ENCODE assay signal across 8 cellular contexts in genomic region chr22:22422629-22423112, GRCh38.
DNase-seq lines count a peak whose midpoint lies in the region; ATAC-seq, FAIRE-seq and TF ChIP-seq lines count a peak whose summit lies in the region.

No MANE protein-coding gene starts in this region.

- FAIRE-seq in A549 (lab: Jason Lieb, UNC) (no peak), HepG2 (lab: Jason Lieb, UNC) (peak; percentile 74)

- H3K79me2 ChIP-seq in HepG2 (ENCODE audit: insufficient read depth, low read length), result no peaks in the 10 kb centered on the region

- BruUV-seq in HepG2 (replicated peaks; lab: Mats Ljungman, UMichigan), result no TSS peak

- WGBS in A549 (ENCODE audit: missing lambda C conversion rate), result 0% methylated on average over 6 of the region's 6 CpGs
- WGBS in HepG2 (ENCODE audit: low lambda C conversion rate), result 5% methylated on average over 4 of the region's 6 CpGs

- no peak for TF ChIP-seq EP300 in A549 (IDR thresholded peaks at IDR 0.05)
- TF ChIP-seq EP300 in HepG2 (IDR thresholded peaks at IDR 0.05; ENCODE audit: low read depth in 2 of 2, low read length in 2 of 2), result no peak
- no peak for TF ChIP-seq EP300 in HepG2 (CRISPR knock-in tag; IDR thresholded peaks at IDR 0.05; ENCODE audit: borderline replicate concordance)

- H3K27me3 ChIP-seq in HepG2 (ENCODE audit: control insufficient read depth in 1 of 2, insufficient read depth in 2 of 2, low read length in 2 of 2), result peaks cover 0 to 41% of the 10 kb centered on the region in 2 experiments; a peak in 3 of 5 replicates

- H2AFZ ChIP-seq in HepG2 (ENCODE audit: low read length), result no peak overlapping the region

- DNase-seq in A549 (ENCODE audit: low read depth in 1 of 2, low spot score in 1 of 2), result peak; percentile 13 to 63
- DNase-seq in GM13976 (ENCODE audit: low spot score), result peak; percentile 84
- DNase-seq in NCI-H1694 (lab: John Stamatoyannopoulos, UW), result peak; percentile 42
- peak; percentile 19 for DNase-seq in central memory CD4-positive, alpha-beta T cell
- DNase-seq in HepG2 (ENCODE audit: low spot score), result peak; percentile 56
- peak; percentile 41 to 54 for DNase-seq in stimulated activated CD8-positive, alpha-beta memory T cell treated with anti-CD3 and anti-CD28 coated beads, Interleukin-15, amount 100 ng/mL, for 48 hours (ENCODE audit: low read depth in 2 of 2)

- no peaks in the 10 kb centered on the region for H4K20me1 ChIP-seq in HepG2 (ENCODE audit: insufficient read depth, low read length)

- TF ChIP-seq CTCF in A549 (IDR thresholded peaks at IDR 0.05) (peak; percentile 56), GM13976 (IDR thresholded peaks at IDR 0.05; ENCODE audit: borderline replicate concordance, control extremely low read depth, extremely low read depth, insufficient read depth, missing control alignments) (peak; percentile 79), WI38 (IDR thresholded peaks at IDR 0.05; ENCODE audit: low read depth, low read length) (peak; percentile 96), HepG2 (CRISPR knock-in tag; IDR thresholded peaks at IDR 0.05) (peak; percentile 70)

- no peaks in the 10 kb centered on the region; a peak in 1 of 5 replicates for H3K36me3 ChIP-seq in HepG2 (replicated peaks in 1 of 2; ENCODE audit: control insufficient read depth in 1 of 2, insufficient read depth in 2 of 2, low read length in 2 of 2)

- H3K4me2 ChIP-seq in A549 (no peak overlapping the region), HepG2 (ENCODE audit: low read depth, low read length) (peak overlapping the region; percentile 36; the same call in 1 of the 2 replicates)

- POLR2A ChIA-PET in A549 (lab: Yijun Ruan, JAX), result no interaction called here
- POLR2A ChIA-PET in HepG2 (lab: Yijun Ruan, JAX), result no interaction called here

- H3K27ac ChIP-seq in A549, result no peak overlapping the region
- no peak overlapping the region for H3K27ac ChIP-seq in HepG2 (ENCODE audit: extremely low read length, insufficient read depth, low read length)

- H3K4me1 ChIP-seq in A549 (no peaks in the 10 kb centered on the region), HepG2 (ENCODE audit: insufficient read depth, low read length) (peaks cover 49% of the 10 kb centered on the region)

- no peak overlapping the region for H3K9ac ChIP-seq in HepG2 (ENCODE audit: insufficient read depth, low read depth, low read length)

- TF ChIP-seq RAD21 in A549 (conservative IDR thresholded peaks at IDR 0.05 in 1 of 2, IDR thresholded peaks at IDR 0.05 in 1 of 2) (peak in 1 of 2 experiments; percentile 24; a peak in 1 of 5 replicates), HepG2 (CRISPR knock-in tag; IDR thresholded peaks at IDR 0.05) (no peak)

- TF ChIP-seq POLR2A in A549 (IDR thresholded peaks at IDR 0.05; ENCODE audit: low read length) (no peak), HepG2 (IDR thresholded peaks at IDR 0.05; ENCODE audit: insufficient read depth in 1 of 2, low read depth in 2 of 2, low read length in 2 of 2) (no peak)

- in situ Hi-C loops in GM13976 (cut with MboI; ENCODE audit: low sequenced_read_pairs, unreplicated experiment) (no loop called here), HepG2 (cut with HindIII; ENCODE audit: extremely low pct_ligation_motif_present, low pct_unique_long_range_greater_than_20kb) (no loop called here)

- no peak overlapping the region for H3K4me3 ChIP-seq in A549
- no peak overlapping the region for H3K4me3 ChIP-seq in WI38 (ENCODE audit: low read depth, low read length)
- no peak overlapping the region for H3K4me3 ChIP-seq in HepG2 (replicated peaks in 1 of 3; ENCODE audit: insufficient read depth in 1 of 3, low read depth in 2 of 3, low read length in 3 of 3)

- ATAC-seq in A549, result peak; percentile 59 to 75; a peak in 4 of 6 replicates
- peak; percentile 96 for ATAC-seq in HG02852 (IDR thresholded peaks at IDR 0.05; ENCODE audit: unreplicated experiment)
- no peak; the same call in 2 of the 3 replicates for ATAC-seq in HepG2

- intact Hi-C loops in HepG2 (cut with micrococcal nuclease; ENCODE audit: unreplicated experiment), result no loop called here

- CTCF ChIA-PET in A549 (lab: Yijun Ruan, JAX), result interaction anchor here (0.8 to 4.2 kb wide), 12 partner anchors 8 to 73 kb away, joined by 3 to 30 read pairs (median 4); no protein-coding TSS in a partner anchor
- CTCF ChIA-PET in HepG2 (lab: Yijun Ruan, JAX; ENCODE audit: low intra/inter-chr PET ratio, low total read pairs), result interaction anchor here (1.2 kb wide), 1 partner anchor 9 kb away, joined by 4 read pairs; no protein-coding TSS in a partner anchor

- H3K9me3 ChIP-seq in A549 (no peaks in the 10 kb centered on the region), HepG2 (ENCODE audit: low read length) (no peaks in the 10 kb centered on the region)

TF ChIP-seq in A549, 52 proteins besides CTCF, POLR2A, EP300 and RAD21 (continues in another document):
- TF ChIP-seq BCL3 (IDR thresholded peaks at IDR 0.05), result no peak
- TF ChIP-seq PHF8 (IDR thresholded peaks at IDR 0.05; ENCODE audit: borderline replicate concordance, low read depth), result no peak
- no peak for TF ChIP-seq ATOH8 (CRISPR knock-in tag; IDR thresholded peaks at IDR 0.05; ENCODE audit: low read depth)
- no peak for TF ChIP-seq HOXB5 (CRISPR knock-in tag; IDR thresholded peaks at IDR 0.05)
- peak; percentile 31; the same call in 2 of the 3 replicates for TF ChIP-seq SMC3 (IDR thresholded peaks at IDR 0.05)
- TF ChIP-seq ZNF302 (CRISPR knock-in tag; IDR thresholded peaks at IDR 0.05), result no peak
- no peak for TF ChIP-seq NPAS2 (CRISPR knock-in tag; IDR thresholded peaks at IDR 0.05; ENCODE audit: borderline replicate concordance)

TF ChIP-seq in HepG2, 621 proteins besides CTCF, POLR2A, EP300 and RAD21 (continues in another document):
- TF ChIP-seq CHCHD3 (CRISPR knock-in tag; IDR thresholded peaks at IDR 0.05) (no peak), STAG1 (CRISPR knock-in tag; IDR thresholded peaks at IDR 0.05) (peak; percentile 34; the same call in 1 of the 2 replicates), SALL1 (CRISPR knock-in tag; IDR thresholded peaks at IDR 0.05) (0 out of 2 replicates have a peak, but pooled peaks have one; percentile 18), ONECUT2 (CRISPR knock-in tag; IDR thresholded peaks at IDR 0.05) (peak; percentile 49; the same call in 1 of the 2 replicates), SMC3 (IDR thresholded peaks at IDR 0.05; ENCODE audit: low read length) (peak; percentile 53; the same call in 1 of the 2 replicates), HDAC1 (CRISPR knock-in tag; IDR thresholded peaks at IDR 0.05) (no peak)
- TF ChIP-seq, protein P1, sequence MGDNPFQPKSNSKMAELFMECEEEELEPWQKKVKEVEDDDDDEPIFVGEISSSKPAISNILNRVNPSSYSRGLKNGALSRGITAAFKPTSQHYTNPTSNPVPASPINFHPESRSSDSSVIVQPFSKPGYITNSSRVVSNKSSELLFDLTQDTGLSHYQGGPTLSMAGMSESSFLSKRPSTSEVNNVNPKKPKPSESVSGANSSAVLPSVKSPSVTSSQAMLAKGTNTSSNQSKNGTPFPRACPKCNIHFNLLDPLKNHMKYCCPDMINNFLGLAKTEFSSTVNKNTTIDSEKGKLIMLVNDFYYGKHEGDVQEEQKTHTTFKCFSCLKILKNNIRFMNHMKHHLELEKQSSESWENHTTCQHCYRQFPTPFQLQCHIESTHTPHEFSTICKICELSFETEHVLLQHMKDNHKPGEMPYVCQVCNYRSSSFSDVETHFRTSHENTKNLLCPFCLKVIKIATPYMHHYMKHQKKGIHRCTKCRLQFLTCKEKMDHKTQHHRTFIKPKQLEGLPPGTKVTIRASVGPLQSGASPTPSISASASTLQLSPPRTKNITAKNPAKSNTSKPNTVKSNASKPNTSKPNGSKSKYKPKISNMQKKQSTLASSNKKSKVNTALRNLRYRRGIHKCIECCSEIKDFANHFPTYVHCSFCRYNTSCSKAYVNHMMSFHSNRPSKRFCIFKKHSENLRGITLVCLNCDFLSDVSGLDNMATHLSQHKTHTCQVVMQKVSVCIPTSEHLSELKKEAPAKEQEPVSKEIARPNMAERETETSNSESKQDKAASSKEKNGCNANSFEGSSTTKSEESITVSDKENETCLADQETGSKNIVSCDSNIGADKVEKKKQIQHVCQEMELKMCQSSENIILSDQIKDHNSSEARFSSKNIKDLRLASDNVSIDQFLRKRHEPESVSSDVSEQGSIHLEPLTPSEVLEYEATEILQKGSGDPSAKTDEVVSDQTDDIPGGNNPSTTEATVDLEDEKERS (CRISPR knock-in tag; IDR thresholded peaks at IDR 0.05), result 0 out of 2 replicates have a peak, but pooled peaks have one; percentile 22

Comparison
In these comparisons a context has a peak if more than half of its experiments do, and no peak if none do; other contexts are left out.
1. DNase-seq: peak in every context shown above with its lines; median percentile 84 in GM13976; 56 in HepG2; 48 in stimulated activated CD8-positive, alpha-beta memory T cell treated with anti-CD3 and anti-CD28 coated beads, Interleukin-15, amount 100 ng/mL, for 48 hours; 42 in NCI-H1694; 38 in A549; 19 in central memory CD4-positive, alpha-beta T cell.
2. Of the 38 proteins assayed by ChIP-seq in both HepG2 and A549: peak only in HepG2: none; only in A549: none; in both: CTCF and SMC3; in neither: 35; mixed calls (peak in some experiments, not most) for 1.